25 cellular contexts compared by ENCODE assay signal in the genomic region with DNA sequence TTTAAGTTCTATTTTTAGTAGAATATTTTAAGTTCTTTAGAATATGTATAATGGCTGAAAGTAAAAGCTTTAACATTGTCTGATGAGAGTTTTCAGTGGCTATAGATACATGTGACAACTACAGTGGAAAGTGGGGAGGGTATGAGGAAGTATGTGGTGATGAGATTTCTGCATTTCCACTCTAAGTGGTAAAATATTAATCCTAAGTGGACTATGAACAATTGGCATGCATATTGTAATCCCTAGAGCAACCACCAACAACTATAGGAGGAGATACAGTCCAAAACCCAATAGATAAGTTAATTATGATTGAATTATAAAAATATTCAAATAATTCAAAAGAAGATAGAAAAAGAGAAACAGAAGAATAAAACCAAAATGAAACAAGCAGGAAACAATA.
"Had no signal": no experiment of that assay in that cellular context is flagged by ENCODE, and none has a peak within 500 bp of the region (broad histone marks: within the 10 kb centered on the region; RNA-seq: fewer than 3 reads in every experiment).

No MANE protein-coding gene starts in this region.

- H3K9me3 ChIP-seq: ovary, psoas muscle, stomach, thoracic aorta, thyroid gland, upper lobe of left lung, vagina had no signal

- H2AFZ ChIP-seq: neural progenitor cell, parathyroid adenoma had no signal

- H3K4me3 ChIP-seq: neural progenitor cell, ovary, psoas muscle, skin epidermis, stomach, thoracic aorta, thyroid gland, tibial nerve, upper lobe of left lung, vagina had no signal

- ATAC-seq: natural killer cell; psoas muscle; right cardiac atrium; sciatic nerve; stimulated activated effector memory CD8-positive, alpha-beta T cell treated with anti-CD3 and anti-CD28 coated beads, Interleukin-12 subunit alpha, Interleukin-12 subunit beta, amount 100 ng/mL, for 72 hours had no signal

- H3K4me2 ChIP-seq: neural progenitor cell had no signal

- H3K36me3 ChIP-seq: neural progenitor cell, ovary, stomach, thoracic aorta, thyroid gland, tibial nerve, upper lobe of left lung, vagina had no signal

- H3K4me1 ChIP-seq: neural progenitor cell, parathyroid adenoma, psoas muscle, thyroid gland, tibial nerve, vagina had no signal

- H3K9ac ChIP-seq: neural progenitor cell, parathyroid adenoma had no signal

- DNase-seq: natural killer cell; occipital lobe; ovary; posterior cingulate gyrus; psoas muscle; right cardiac atrium; stimulated activated CD4-positive, alpha-beta T cell treated with anti-CD3 and anti-CD28 coated beads, Interleukin-15, amount 100 ng/mL, for 24 hours; stimulated activated CD4-positive, alpha-beta T cell treated with anti-CD3 and anti-CD28 coated beads, Interleukin-2, amount 100 ng/mL, for 24 hours; stimulated activated CD4-positive, alpha-beta T cell treated with anti-CD3 and anti-CD28 coated beads, Interleukin-2, amount 100 ng/mL, for 48 hours; stimulated activated CD4-positive, alpha-beta T cell treated with anti-CD3 and anti-CD28 coated beads, Interleukin-4, amount 100 ng/mL, for 24 hours; stimulated activated naive B cell treated with anti-CD40 and anti-IgM and Interleukin-4, amounts not matched to agents 10 μg/mL and 1 μg/mL and 100 μg/mL, for 72 hours; stimulated activated naive CD4-positive, alpha-beta T cell treated with Interleukin-2 at 50 U/mL for 16 hours; stomach; thyroid gland; trophoblast cell; upper lobe of left lung had no signal

- FAIRE-seq: urothelium cell line had no signal

- H3K27ac ChIP-seq: neural progenitor cell, ovary, parathyroid adenoma, psoas muscle, skin epidermis, stomach, thoracic aorta, thyroid gland, tibial nerve, upper lobe of left lung, vagina had no signal

- H3K27me3 ChIP-seq: neural progenitor cell, ovary, stomach, thyroid gland, tibial nerve, upper lobe of left lung, vagina had no signal

- H3K79me2 ChIP-seq: parathyroid adenoma had no signal
